Comparison of ENCODE assay signal across 8 cellular contexts in the genomic region with DNA sequence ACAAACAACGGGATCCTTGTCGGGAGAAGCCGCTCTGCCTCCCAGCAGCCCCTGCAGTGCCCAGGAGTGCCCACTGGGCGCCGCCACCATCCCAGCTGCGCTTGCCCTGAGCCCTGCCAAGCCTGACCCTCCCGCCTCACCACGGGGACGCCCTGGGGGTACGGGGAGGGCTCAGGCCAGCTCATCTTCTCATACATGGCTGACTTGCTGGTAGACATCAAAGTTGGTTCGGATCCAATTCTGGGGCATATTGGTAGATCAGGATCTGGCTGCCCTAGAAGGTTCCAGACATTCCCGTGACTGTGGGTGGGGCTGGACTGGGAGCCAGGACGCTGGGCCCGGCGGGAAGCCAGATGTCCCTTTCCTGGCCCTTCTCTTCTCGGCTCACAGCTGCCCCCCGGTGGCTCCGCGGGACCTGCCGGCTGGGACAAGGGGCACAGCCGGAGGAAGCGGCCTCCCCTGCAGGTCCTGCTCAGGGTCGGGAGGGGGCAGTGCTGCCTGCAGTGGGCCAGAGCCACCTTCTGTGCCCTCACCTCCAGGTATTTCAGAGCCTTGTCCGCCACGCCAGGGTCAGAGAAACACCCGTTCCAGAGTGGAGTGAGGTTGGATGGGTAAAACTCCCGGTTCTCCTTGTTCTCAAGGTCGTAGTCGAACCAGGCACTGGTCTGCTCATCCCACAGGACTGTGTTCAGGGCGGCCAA. TPM values are rescaled to one million over a fixed set of nuclear protein-coding genes. Genes with fewer than 3 reads are reported as not detected.
DNase-seq lines count a peak whose midpoint lies in the region; ATAC-seq and TF ChIP-seq lines count a peak whose summit lies in the region.

No MANE protein-coding gene starts in this region.

- H2AFZ ChIP-seq in trophoblast cell (ENCODE audit: insufficient read depth, low read length, poor library complexity), result peak overlapping the region; percentile 86

- H3K27ac ChIP-seq in trophoblast cell (ENCODE audit: low read depth, low read length) (no peak overlapping the region), tibial artery (peak overlapping the region; percentile 71 to 72)

- H3K4me1 ChIP-seq in adipocyte (ENCODE audit: control insufficient read depth, insufficient read depth, low read length) (peaks cover 17% of the 10 kb centered on the region), trophoblast cell (ENCODE audit: control insufficient read depth in 1 of 2, insufficient read depth in 2 of 2, low read length in 2 of 2) (peaks cover 18 to 23% of the 10 kb centered on the region in 2 experiments), tibial artery (peaks cover 0 to 17% (median 12%) of the 10 kb centered on the region in 4 donors)

- H3K36me3 ChIP-seq in adipocyte (ENCODE audit: control insufficient read depth, insufficient read depth, low read length, severe bottlenecking), result no peaks in the 10 kb centered on the region
- no peaks in the 10 kb centered on the region for H3K36me3 ChIP-seq in trophoblast cell (ENCODE audit: control insufficient read depth in 1 of 2, insufficient read depth in 2 of 2, low read length in 2 of 2)
- H3K36me3 ChIP-seq in tibial artery, result no peaks in the 10 kb centered on the region

- H3K79me1 ChIP-seq in trophoblast cell (ENCODE audit: low read length), result peaks cover 26% of the 10 kb centered on the region

- peak overlapping the region; percentile 36 for H2BK5ac ChIP-seq in trophoblast cell (ENCODE audit: low read depth, low read length, poor library complexity)

- no peaks in the 10 kb centered on the region for H3K9me3 ChIP-seq in adipocyte (ENCODE audit: control insufficient read depth, low read length)
- H3K9me3 ChIP-seq in trophoblast cell (ENCODE audit: insufficient read depth, low read depth, low read length), result no peaks in the 10 kb centered on the region
- no peaks in the 10 kb centered on the region for H3K9me3 ChIP-seq in tibial artery

- H3K4me3 ChIP-seq in adipocyte (ENCODE audit: low read length), result peak overlapping the region; percentile 60
- peak overlapping the region; percentile 46 for H3K4me3 ChIP-seq in trophoblast cell (ENCODE audit: low read depth, low read length)
- H3K4me3 ChIP-seq in tibial artery, result peak overlapping the region; percentile 41 to 42

- peak overlapping the region; percentile 56 for H4K8ac ChIP-seq in trophoblast cell (ENCODE audit: low read depth, low read length)

- peak overlapping the region; percentile 28 for H3K18ac ChIP-seq in trophoblast cell (ENCODE audit: low read length)

- no CpG with 5 or more reads among the region's 30 CpGs for WGBS in trophoblast cell (ENCODE audit: extremely low coverage, insufficient coverage, insufficient read length)

- H3K27me3 ChIP-seq in adipocyte (replicated peaks; ENCODE audit: control insufficient read depth, insufficient read depth, low read length) (peaks cover 8% of the 10 kb centered on the region), trophoblast cell (ENCODE audit: insufficient read depth, low read length) (no peaks in the 10 kb centered on the region), tibial artery (no peaks in the 10 kb centered on the region)

- H3K9ac ChIP-seq in adipocyte (ENCODE audit: low read length) (peak overlapping the region; percentile 53), trophoblast cell (ENCODE audit: low read length) (peak overlapping the region; percentile 69)

- intact Hi-C loops in cardiac septum (cut with DNase I) (loop anchor here (1.0 to 2.0 kb wide), 3 partner anchors 101 to 267 kb away; partner anchors contain the start of genes DDX6 and UPK2), tibial artery (cut with DNase I; ENCODE audit: low total_unique reads) (loop anchor here (2.0 to 10.0 kb wide), 3 partner anchors 95 to 267 kb away; partner anchors contain the start of gene UPK2)

- peak overlapping the region; percentile 68 for H2BK12ac ChIP-seq in trophoblast cell (ENCODE audit: low read length)

- H3K4me2 ChIP-seq in trophoblast cell (ENCODE audit: low read length), result peak overlapping the region; percentile 85

- peak overlapping the region; percentile 16 for H4K12ac ChIP-seq in trophoblast cell (ENCODE audit: low read depth, low read length)

- no peak overlapping the region for H2AK5ac ChIP-seq in trophoblast cell (ENCODE audit: low read length)

- TF ChIP-seq CTCF in tibial artery (IDR thresholded peaks at IDR 0.05), result peak; percentile 83 to 90

- H3K79me2 ChIP-seq in trophoblast cell (ENCODE audit: control insufficient read depth, insufficient read depth, low read length, poor library complexity), result no peaks in the 10 kb centered on the region

- no peak overlapping the region for H3K4ac ChIP-seq in trophoblast cell (ENCODE audit: low read depth, low read length)

- DNase-seq in GF-D8 (lab: John Stamatoyannopoulos, UW) (peak; percentile 94), NCI-H1092 treated with DMSO at 0.1 percent for 48 hours (lab: John Stamatoyannopoulos, UW) (peak; percentile 94), SW 1271 (lab: John Stamatoyannopoulos, UW) (peak; percentile 87 to 90), adipocyte (ENCODE audit: low read depth) (peak; percentile 96), cardiac septum (ENCODE audit: low spot score) (peak; percentile 97), trophoblast cell (peak; percentile 90 to 96), tibial artery (peak; percentile 76 to 97)

- H2BK120ac ChIP-seq in trophoblast cell (ENCODE audit: insufficient read depth, low read length, poor library complexity), result peak overlapping the region; percentile 71

- H3K14ac ChIP-seq in trophoblast cell (ENCODE audit: low read length), result peak overlapping the region; percentile 44

- no peak overlapping the region for H3K23ac ChIP-seq in trophoblast cell (ENCODE audit: low read length)

- peak; percentile 72 for ATAC-seq in HG02588 (IDR thresholded peaks at IDR 0.05; ENCODE audit: unreplicated experiment)

- H4K91ac ChIP-seq in trophoblast cell (ENCODE audit: low read depth, low read length), result peak overlapping the region; percentile 71

RNA-seq across cellular contexts. Expression of gene TREH, which starts 10.6 kb away (rescaled TPM):
- not detected for total RNA-seq in cardiac septum
- 0.33 and 0.39 TPM in 2 replicates for polyA plus RNA-seq in trophoblast cell (2013)
